In the genomic region with DNA sequence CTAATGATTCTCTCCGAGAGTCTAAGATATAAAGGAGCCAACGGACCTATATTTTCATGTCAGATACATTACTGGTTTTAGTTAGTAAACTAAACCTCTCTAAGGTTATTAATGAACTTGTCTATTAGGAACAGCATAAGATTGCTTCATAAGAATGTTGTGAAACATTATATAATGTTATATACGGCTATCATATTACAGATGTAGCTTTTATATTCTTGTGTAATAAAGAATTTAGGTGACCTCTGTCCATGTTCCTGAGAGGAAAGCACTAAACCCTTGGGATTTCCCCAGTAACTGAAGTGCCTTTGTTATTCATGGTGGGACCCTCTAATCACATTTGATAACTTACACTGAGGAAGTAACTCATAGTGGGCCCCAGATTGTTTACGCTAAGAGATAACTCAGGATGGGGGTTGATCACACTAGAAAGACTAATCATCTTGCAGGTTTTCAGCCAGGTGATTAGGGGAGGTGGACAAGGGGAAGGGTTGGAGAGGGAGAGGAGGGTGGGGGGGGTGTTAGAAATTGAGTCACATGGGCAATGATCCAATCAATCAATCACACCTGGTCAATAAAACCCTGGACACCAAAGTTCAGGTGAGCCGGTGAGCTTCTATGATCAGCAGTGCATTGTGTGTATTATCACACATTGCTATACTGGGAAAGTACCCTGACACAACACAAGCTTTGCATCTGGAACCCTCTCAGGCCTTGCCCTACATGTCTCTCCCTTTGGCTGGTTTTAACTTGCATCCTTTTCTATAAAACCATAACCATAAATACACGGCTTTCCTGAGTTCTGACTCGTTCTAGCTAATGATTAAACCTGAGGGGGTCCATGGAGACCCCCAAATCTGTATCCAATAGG, we compare ENCODE assay signal across 24 cellular contexts. TPM values are rescaled to one million over a fixed set of nuclear protein-coding genes. Genes with fewer than 3 reads are reported as not detected.
A peak's percentile ranks its signal among the peaks of the same experiment; 100 is the strongest.
DNase-seq lines count a peak whose midpoint lies in the region; ATAC-seq, FAIRE-seq and TF ChIP-seq lines count a peak whose summit lies in the region.
"Had no signal": no experiment of that assay in that cellular context is flagged by ENCODE, and none has a peak within 500 bp of the region (broad histone marks: within the 10 kb centered on the region; RNA-seq: fewer than 3 reads in every experiment).

No MANE protein-coding gene starts in this region.

- no peak for FAIRE-seq in endothelial cell of umbilical vein (lab: Jason Lieb, UNC)
- no peak for FAIRE-seq in pancreas (lab: Jason Lieb, UNC)
- FAIRE-seq in kidney (lab: Jason Lieb, UNC): no peak
- FAIRE-seq: frontal cortex had no signal

- H3K27me3 ChIP-seq in endothelial cell of umbilical vein (ENCODE audit: control insufficient read depth in 2 of 2, insufficient read depth in 2 of 2, low read length in 2 of 2) (no peaks in the 10 kb centered on the region), pancreas (no peaks in the 10 kb centered on the region)
- H3K27me3 ChIP-seq: BLaER1, dorsolateral prefrontal cortex, neutrophil had no signal

- no peak overlapping the region for H3K4me2 ChIP-seq in endothelial cell of umbilical vein (ENCODE audit: insufficient read depth, low read length)
- H3K4me2 ChIP-seq: BLaER1 had no signal

- H3K4me1 ChIP-seq in endothelial cell of umbilical vein (ENCODE audit: control insufficient read depth, extremely low read depth, insufficient read depth, low read length) (peaks cover 18% of the 10 kb centered on the region), pancreas (peaks cover 11 to 36% (median 27%) of the 10 kb centered on the region in 3 donors), kidney (ENCODE audit: control insufficient read depth in 1 of 2, insufficient read depth in 1 of 2, low read depth in 1 of 2, low read length in 2 of 2) (peaks cover 8 to 21% of the 10 kb centered on the region in 2 donors)
- H3K4me1 ChIP-seq: BLaER1 had no signal

- peak; percentile 24 for DNase-seq in endothelial cell of umbilical vein (ENCODE audit: low read depth, low spot score)
- DNase-seq in pancreas: no peak
- DNase-seq in stimulated activated CD4-positive, alpha-beta T cell treated with anti-CD3 and anti-CD28 coated beads, Interleukin-12 subunit alpha, Interleukin-12 subunit beta, amount 100 ng/mL, for 4 hours: no peak
- no peak for DNase-seq in NCI-H2081 (lab: John Stamatoyannopoulos, UW)
- no peak for DNase-seq in kidney
- DNase-seq: activated CD4-positive, alpha-beta T cell treated with anti-CD3 and anti-CD28 coated beads for 4 hours; activated CD8-positive, alpha-beta memory T cell treated with anti-CD3 and anti-CD28 coated beads, Interleukin-2, amount 10 ng/mL, durations not matched to agents 7 days and 5 days; activated naive CD4-positive, alpha-beta T cell treated with anti-CD3 and anti-CD28 coated beads, Interleukin-2, amount 50 U/mL, for 16 hours; anterior cingulate cortex; dorsolateral prefrontal cortex; erythroblast; NCI-H1092; NCI-H2029; NCI-H446; PC-3; SHP77 treated with DMSO at 0.1 percent for 48 hours; stimulated activated CD4-positive, alpha-beta T cell treated with anti-CD3 and anti-CD28 coated beads, Interleukin-4, amount 100 ng/mL, for 24 hours; SW 1271 had no signal

- dilution Hi-C loops in endothelial cell of umbilical vein (cut with MboI; ENCODE audit: extremely low pct_ligation_motif_present, low sequenced_read_pairs): no loop called here

- no peak overlapping the region for H3K4me3 ChIP-seq in endothelial cell of umbilical vein (replicated peaks in 1 of 3; ENCODE audit: insufficient read depth in 1 of 3, low read depth in 1 of 3, low read length in 3 of 3)
- no peak overlapping the region for H3K4me3 ChIP-seq in pancreas
- no peak overlapping the region for H3K4me3 ChIP-seq in kidney (ENCODE audit: low read length in 2 of 2)
- H3K4me3 ChIP-seq: BLaER1, dorsolateral prefrontal cortex had no signal

- CTCF ChIA-PET in endothelial cell of umbilical vein (lab: Charles Lee): interaction anchor here (0.9 kb wide), 1 partner anchor 23 kb away, joined by 3 read pairs; no protein-coding TSS in a partner anchor

- BruUV-seq in endothelial cell of umbilical vein (replicated peaks; lab: Mats Ljungman, UMichigan): no TSS peak

- H4K20me1 ChIP-seq in endothelial cell of umbilical vein (replicated peaks; ENCODE audit: control insufficient read depth, extremely low read depth, insufficient read depth, low read length): peaks cover 12% of the 10 kb centered on the region

- no peak for TF ChIP-seq CTCF in endothelial cell of umbilical vein (IDR thresholded peaks at IDR 0.05; ENCODE audit: extremely low read depth in 1 of 2, insufficient read depth in 1 of 2, low read depth in 1 of 2, low read length in 2 of 2)
- TF ChIP-seq CTCF in pancreas (IDR thresholded peaks at IDR 0.05): no peak
- no peak for TF ChIP-seq CTCF in kidney (IDR thresholded peaks at IDR 0.05; ENCODE audit: borderline replicate concordance, extremely low read depth, insufficient read depth)

- 47 to 50% methylated on average over 7 of the region's 7 CpGs for WGBS in pancreas, 2 donors

- ATAC-seq in GM18511 (IDR thresholded peaks at IDR 0.05; ENCODE audit: unreplicated experiment): peak; percentile 63
- ATAC-seq in HG02798 (IDR thresholded peaks at IDR 0.05; ENCODE audit: poor library complexity, unreplicated experiment): peak; percentile 57
- ATAC-seq in pancreas: peak in 3 of 4 donors; percentile 59 to 69 (median 68)
- no peak for ATAC-seq in GM18870 (IDR thresholded peaks at IDR 0.05; ENCODE audit: unreplicated experiment)
- ATAC-seq: activated CD8-positive, alpha-beta memory T cell treated with anti-CD3 and anti-CD28 coated beads, Interleukin-2, amount 10 ng/mL, durations not matched to agents 7 days and 5 days; PC-3 had no signal

- POLR2A ChIA-PET in endothelial cell of umbilical vein (lab: Charles Lee): no interaction called here

- H3K36me3 ChIP-seq in endothelial cell of umbilical vein (ENCODE audit: control insufficient read depth in 2 of 2, extremely low read depth in 1 of 2, insufficient read depth in 2 of 2, low read length in 2 of 2) (no peaks in the 10 kb centered on the region), pancreas (no peaks in the 10 kb centered on the region), kidney (ENCODE audit: control insufficient read depth in 1 of 2, insufficient read depth in 2 of 2, low read length in 2 of 2) (no peaks in the 10 kb centered on the region)
- H3K36me3 ChIP-seq: neutrophil had no signal

- H3K9me1 ChIP-seq in endothelial cell of umbilical vein (replicated peaks; ENCODE audit: control insufficient read depth, extremely low read depth, insufficient read depth, low read length): no peaks in the 10 kb centered on the region

- no peak for TF ChIP-seq POLR2A in endothelial cell of umbilical vein (IDR thresholded peaks at IDR 0.05; ENCODE audit: low read depth, low read length)

- no peaks in the 10 kb centered on the region for H3K9me3 ChIP-seq in endothelial cell of umbilical vein (replicated peaks; ENCODE audit: control insufficient read depth, insufficient read depth, low read length)
- H3K9me3 ChIP-seq in pancreas: no peaks in the 10 kb centered on the region
- H3K9me3 ChIP-seq in kidney (ENCODE audit: control insufficient read depth in 1 of 2, low read length in 2 of 2): peaks cover 4 to 5% of the 10 kb centered on the region in 2 donors
- H3K9me3 ChIP-seq: neutrophil had no signal

- intact Hi-C loops in endothelial cell of umbilical vein (cut with micrococcal nuclease): no loop called here
- intact Hi-C loops in pancreas (cut with DNase I): no loop called here
- intact Hi-C loops in kidney (cut with DNase I): no loop called here

- no peak overlapping the region for H3K9ac ChIP-seq in endothelial cell of umbilical vein (replicated peaks; ENCODE audit: extremely low read depth, insufficient read depth, low read length)
- H3K9ac ChIP-seq in kidney (ENCODE audit: low read length in 2 of 2): no peak overlapping the region
- H3K9ac ChIP-seq: BLaER1 had no signal

- H3K27ac ChIP-seq in endothelial cell of umbilical vein (ENCODE audit: insufficient read depth, low read depth, low read length): no peak overlapping the region
- H3K27ac ChIP-seq in pancreas: no peak overlapping the region
- H3K27ac ChIP-seq in kidney (ENCODE audit: low read depth in 2 of 2, low read length in 2 of 2): no peak overlapping the region
- H3K27ac ChIP-seq: BLaER1, neutrophil had no signal

- H2AFZ ChIP-seq in endothelial cell of umbilical vein (ENCODE audit: low read depth, low read length): no peak overlapping the region

- H3K79me2 ChIP-seq in endothelial cell of umbilical vein (ENCODE audit: control insufficient read depth, insufficient read depth, low read length): peaks cover 97% of the 10 kb centered on the region

TF ChIP-seq in endothelial cell of umbilical vein, 7 proteins besides CTCF, POLR2A, EP300 and RAD21:
- TF ChIP-seq MYC (IDR thresholded peaks at IDR 0.05; ENCODE audit: low read depth, low read length) (no peak), POLR2AphosphoS5 (IDR thresholded peaks at IDR 0.05; ENCODE audit: insufficient read depth, low read depth, low read length) (no peak), GATA2 (IDR thresholded peaks at IDR 0.05; ENCODE audit: insufficient read depth, insufficient read length, low read depth, low read length) (no peak), JUN (IDR thresholded peaks at IDR 0.05; ENCODE audit: borderline replicate concordance, insufficient read depth, insufficient read length, low read depth) (no peak), FOS (IDR thresholded peaks at IDR 0.05; ENCODE audit: borderline replicate concordance, insufficient read depth, low read length) (no peak), EZH2 (IDR thresholded peaks at IDR 0.05; ENCODE audit: borderline replicate concordance, low read depth, low read length, severe bottlenecking) (no peak)
- TF ChIP-seq, protein P1, sequence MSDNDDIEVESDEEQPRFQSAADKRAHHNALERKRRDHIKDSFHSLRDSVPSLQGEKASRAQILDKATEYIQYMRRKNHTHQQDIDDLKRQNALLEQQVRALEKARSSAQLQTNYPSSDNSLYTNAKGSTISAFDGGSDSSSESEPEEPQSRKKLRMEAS (IDR thresholded peaks at IDR 0.05; ENCODE audit: insufficient read depth, insufficient read length): no peak
TF ChIP-seq in endothelial cell of umbilical vein: peak in this region for 0.

RNA-seq across cellular contexts. Expression of a gene that starts 25.8 kb away (rescaled TPM):
- total RNA-seq in endothelial cell of umbilical vein: 72.3 and 89.3 TPM in 2 replicates
- 12.0 and 17.9 TPM in 2 replicates for polyA plus RNA-seq in endothelial cell of umbilical vein
- polyA plus RNA-seq in endothelial cell of umbilical vein (2011; cell fraction: cytosol; rRNA removed): 23.2 and 25.5 TPM in 2 replicates
- 92.2 and 92.5 TPM in 2 replicates for polyA plus RNA-seq in endothelial cell of umbilical vein (2011; cell fraction: nucleus; rRNA removed)
- polyA plus RNA-seq in endothelial cell of umbilical vein (2012): 63.2 and 64.8 TPM in 2 replicates
- polyA minus RNA-seq in endothelial cell of umbilical vein: 107 and 108 TPM in 2 replicates
- 76.5 TPM for polyA minus RNA-seq in endothelial cell of umbilical vein (2011; cell fraction: cytosol; rRNA and poly(A)+ RNA removed)
- 102 and 177 TPM in 2 replicates for polyA minus RNA-seq in endothelial cell of umbilical vein (2011; cell fraction: nucleus; rRNA and poly(A)+ RNA removed)
- 10 to 100 TPM; 36.6 to 43.6 (median 40.3) TPM for total RNA-seq in pancreas
- 10 to 100 TPM; 12.2 to 18.3 TPM for polyA plus RNA-seq in pancreas
- total RNA-seq in kidney: 83.7 TPM
- polyA plus RNA-seq in kidney (ENCODE audit: insufficient read depth, low read depth, low replicate concordance): 28.1 TPM
